8 cellular contexts compared by ENCODE assay signal in genomic region chrX:121579016-121579760, GRCh38.
A peak's percentile ranks its signal among the peaks of the same experiment; 100 is the strongest.
DNase-seq lines count a peak whose midpoint lies in the region; ATAC-seq and TF ChIP-seq lines count a peak whose summit lies in the region.

No MANE protein-coding gene starts in this region.

- H3K27me3 Mint-ChIP-seq in CD4-positive, alpha-beta T cell: no peaks in the 10 kb centered on the region
- no peaks in the 10 kb centered on the region for H3K27me3 Mint-ChIP-seq in neural crest cell (ENCODE audit: low read depth)

- POLR2A ChIA-PET in CD4-positive, alpha-beta T cell (lab: Charles Lee): no interaction called here

- H3K36me3 Mint-ChIP-seq in CD4-positive, alpha-beta T cell (ENCODE audit: low read depth): no peaks in the 10 kb centered on the region
- H3K36me3 Mint-ChIP-seq in neural crest cell (ENCODE audit: low read depth): no peaks in the 10 kb centered on the region

- no peaks in the 10 kb centered on the region for H3K9me3 ChIP-seq in CD4-positive, alpha-beta T cell (ENCODE audit: control insufficient read depth, low read length)
- no peaks in the 10 kb centered on the region for H3K9me3 ChIP-seq in adrenal gland (replicated peaks in 1 of 3)

- no peak overlapping the region for H3K4me3 ChIP-seq in adrenal gland

- intact Hi-C loops in CD4-positive, alpha-beta T cell (cut with DNase I, micrococcal nuclease): loop anchor here in 1 of 2 experiments (2.0 kb wide), 1 partner anchor 788 kb away; no protein-coding TSS in a partner anchor
- intact Hi-C loops in adrenal gland (cut with DNase I): no loop called here

- no peaks in the 10 kb centered on the region for H3K4me1 Mint-ChIP-seq in CD4-positive, alpha-beta T cell (ENCODE audit: low read depth)
- H3K4me1 Mint-ChIP-seq in neural crest cell: no peaks in the 10 kb centered on the region

- H3K27me3 ChIP-seq in CD4-positive, alpha-beta T cell (ENCODE audit: control insufficient read depth, insufficient read depth, low read length): no peaks in the 10 kb centered on the region
- H3K27me3 ChIP-seq in adrenal gland: no peaks in the 10 kb centered on the region

- H3K27ac ChIP-seq in CD4-positive, alpha-beta T cell (ENCODE audit: low read depth, low read length): no peak overlapping the region
- no peak overlapping the region for H3K27ac ChIP-seq in adrenal gland

- CTCF ChIA-PET in CD4-positive, alpha-beta T cell (lab: Charles Lee): no interaction called here

- 14 to 24% (median 19%) methylated on average over 3 of the region's 3 CpGs for WGBS in adrenal gland, 4 donors

- H3K9me3 Mint-ChIP-seq in CD4-positive, alpha-beta T cell: no peaks in the 10 kb centered on the region
- H3K9me3 Mint-ChIP-seq in neural crest cell: peaks cover 4% of the 10 kb centered on the region

- no peaks in the 10 kb centered on the region for H3K4me1 ChIP-seq in adrenal gland (replicated peaks in 1 of 2)

- H3K27ac Mint-ChIP-seq in CD4-positive, alpha-beta T cell: no peak overlapping the region
- H3K27ac Mint-ChIP-seq in neural crest cell (ENCODE audit: unreplicated experiment): no peak overlapping the region

- no peaks in the 10 kb centered on the region for H3K36me3 ChIP-seq in adrenal gland (replicated peaks in 1 of 2)

- TF ChIP-seq CTCF in CD4-positive, alpha-beta T cell (IDR thresholded peaks at IDR 0.05): peak; percentile 24
- peak; percentile 30 to 53 (median 47) for TF ChIP-seq CTCF in adrenal gland (IDR thresholded peaks at IDR 0.05)
- peak; percentile 62 for TF ChIP-seq CTCF in neural crest cell (conservative IDR thresholded peaks at IDR 0.05)

- TF ChIP-seq POLR2A in adrenal gland (IDR thresholded peaks at IDR 0.05): no peak

- no peak overlapping the region for H3K4me3 Mint-ChIP-seq in CD4-positive, alpha-beta T cell
- no peak overlapping the region for H3K4me3 Mint-ChIP-seq in neural crest cell

- ATAC-seq in CD4-positive, alpha-beta T cell (ENCODE audit: poor library complexity): no peak
- ATAC-seq in GM18858 (IDR thresholded peaks at IDR 0.05; ENCODE audit: unreplicated experiment) (peak; percentile 83), HG03571 (IDR thresholded peaks at IDR 0.05; ENCODE audit: unreplicated experiment) (no peak)

- no peak for DNase-seq in CD4-positive, alpha-beta T cell
- peak; percentile 50 for DNase-seq in HT-29 (ENCODE audit: low spot score)
- DNase-seq in adrenal gland: peak; percentile 18 to 56 (median 37)
- DNase-seq in neural crest cell (ENCODE audit: low read depth, low spot score): peak; percentile 1
- DNase-seq in retina: no peak
- DNase-seq in LoVo (ENCODE audit: low spot score): no peak

Comparison
In these comparisons a context has a peak if more than half of its experiments do, and no peak if none do; other contexts are left out.
1. DNase-seq: peak in HT-29 (single experiment), adrenal gland (7 of 7) and neural crest cell (single experiment); none in CD4-positive, alpha-beta T cell (0 of 10), retina (single experiment) and LoVo (single experiment).
2. Peak in every context shown above with its lines, with median percentiles within 50 percentile points of each other: CTCF ChIP-seq.